Comparison of ENCODE assay signal across 11 cellular contexts in genomic region chr17:63537991-63538692, GRCh38. TPM values are rescaled to one million over a fixed set of nuclear protein-coding genes. Genes with fewer than 3 reads are reported as not detected.
DNase-seq lines count a peak whose midpoint lies in the region; ATAC-seq and TF ChIP-seq lines count a peak whose summit lies in the region.
"Had no signal": no experiment of that assay in that cellular context is flagged by ENCODE, and none has a peak within 500 bp of the region (broad histone marks: within the 10 kb centered on the region; RNA-seq: fewer than 3 reads in every experiment).

No MANE protein-coding gene starts in this region.

- H3K4me3 Mint-ChIP-seq in activated T-cell treated with anti-CD3 and anti-CD28 coated beads, Interleukin-2, amount 50 U/mL, for 24 hours: peak overlapping the region; percentile 36
- H3K4me3 Mint-ChIP-seq in activated CD8-positive, alpha-beta T cell treated with anti-CD3 and anti-CD28 coated beads for 36 hours: no peak overlapping the region

- no TSS peak for BruUV-seq in A673 (replicated peaks; lab: Mats Ljungman, UMichigan)

- peak; percentile 73 for ATAC-seq in activated CD8-positive, alpha-beta T cell treated with anti-CD3 and anti-CD28 coated beads for 36 hours
- peak; percentile 21 for ATAC-seq in stimulated activated naive CD8-positive, alpha-beta T cell treated with anti-CD3 and anti-CD28 coated beads, Interleukin-15, Interleukin-2, amounts not matched to agents 100 U/mL and 50 U/mL, for 24 hours
- ATAC-seq in HG03025 (IDR thresholded peaks at IDR 0.05; ENCODE audit: low FRiP score, unreplicated experiment): no peak

- H3K27ac Mint-ChIP-seq in activated T-cell treated with anti-CD3 and anti-CD28 coated beads, Interleukin-2, amount 50 U/mL, for 24 hours: no peak overlapping the region
- H3K27ac Mint-ChIP-seq in activated CD8-positive, alpha-beta T cell treated with anti-CD3 and anti-CD28 coated beads for 36 hours: no peak overlapping the region

- peak overlapping the region; percentile 8 for H3K4me3 ChIP-seq in iPS-11a (ENCODE audit: low read depth, low read length)
- H3K4me3 ChIP-seq in A673 (ENCODE audit: low read depth, low read length, poor library complexity, severe bottlenecking): no peak overlapping the region
- H3K4me3 ChIP-seq: lung had no signal

- DNase-seq in activated T-cell treated with anti-CD3 and anti-CD28 coated beads, Interleukin-2, amount 50 U/mL, for 24 hours: peak; percentile 45
- DNase-seq in activated T-cell treated with anti-CD3 and anti-CD28 coated beads, Interleukin-2, amount 50 U/mL, for 1 hour: no peak
- DNase-seq in activated CD8-positive, alpha-beta T cell treated with anti-CD3 and anti-CD28 coated beads for 36 hours: peak; percentile 61
- DNase-seq in stimulated activated naive CD8-positive, alpha-beta T cell treated with anti-CD3 and anti-CD28 coated beads, Interleukin-15, Interleukin-2, amounts not matched to agents 100 U/mL and 50 U/mL, for 24 hours: peak; percentile 41
- DNase-seq in ACHN (no peak), A673 (ENCODE audit: low spot score) (no peak)
- DNase-seq: effector CD4-positive, alpha-beta T cell had no signal

- intact Hi-C loops in activated CD8-positive, alpha-beta T cell treated with anti-CD3 and anti-CD28 coated beads for 36 hours (cut with micrococcal nuclease): no loop called here
- intact Hi-C loops in A673 (cut with micrococcal nuclease; ENCODE audit: unreplicated experiment): no loop called here

- POLR2A ChIA-PET in activated CD8-positive, alpha-beta T cell treated with anti-CD3 and anti-CD28 coated beads for 36 hours (lab: Charles Lee): no interaction called here
- POLR2A ChIA-PET in A673 (lab: Charles Lee; ENCODE audit: low non-redundant PET): no interaction called here

- no peaks in the 10 kb centered on the region for H3K36me3 Mint-ChIP-seq in activated T-cell treated with anti-CD3 and anti-CD28 coated beads, Interleukin-2, amount 50 U/mL, for 24 hours (ENCODE audit: low read depth)
- H3K36me3 Mint-ChIP-seq in activated CD8-positive, alpha-beta T cell treated with anti-CD3 and anti-CD28 coated beads for 36 hours (ENCODE audit: low read depth): no peaks in the 10 kb centered on the region

- H3K36me3 ChIP-seq in A673 (ENCODE audit: insufficient read depth, low read length, poor library complexity, severe bottlenecking): no peaks in the 10 kb centered on the region

- in situ Hi-C loops in ACHN (cut with HindIII; ENCODE audit: low pct_ligation_motif_present, low pct_unique_long_range_greater_than_20kb, low sequenced_read_pairs): no loop called here

- H3K9me3 Mint-ChIP-seq in activated T-cell treated with anti-CD3 and anti-CD28 coated beads, Interleukin-2, amount 50 U/mL, for 24 hours: no peaks in the 10 kb centered on the region
- H3K9me3 Mint-ChIP-seq in activated CD8-positive, alpha-beta T cell treated with anti-CD3 and anti-CD28 coated beads for 36 hours: no peaks in the 10 kb centered on the region

- peaks cover 36% of the 10 kb centered on the region for H3K27me3 Mint-ChIP-seq in activated T-cell treated with anti-CD3 and anti-CD28 coated beads, Interleukin-2, amount 50 U/mL, for 24 hours
- peaks cover 30% of the 10 kb centered on the region for H3K27me3 Mint-ChIP-seq in activated CD8-positive, alpha-beta T cell treated with anti-CD3 and anti-CD28 coated beads for 36 hours

- H3K4me1 ChIP-seq in A673 (ENCODE audit: insufficient read depth, low read length, poor library complexity, severe bottlenecking): peaks cover 7% of the 10 kb centered on the region

- H3K9me3 ChIP-seq in A673 (ENCODE audit: low read depth, low read length, poor library complexity, severe bottlenecking): no peaks in the 10 kb centered on the region

- no peak for TF ChIP-seq CTCF in activated CD8-positive, alpha-beta T cell treated with anti-CD3 and anti-CD28 coated beads for 36 hours (IDR thresholded peaks at IDR 0.05)
- TF ChIP-seq CTCF in A673 (conservative IDR thresholded peaks at IDR 0.05; ENCODE audit: low read depth, low read length): no peak

- H3K27me3 ChIP-seq in A673 (replicated peaks; ENCODE audit: insufficient read depth, low read depth, low read length, poor library complexity): peaks cover 24% of the 10 kb centered on the region

- H3K4me1 Mint-ChIP-seq in activated T-cell treated with anti-CD3 and anti-CD28 coated beads, Interleukin-2, amount 50 U/mL, for 24 hours (ENCODE audit: low read depth): peaks cover 4% of the 10 kb centered on the region
- peaks cover 3% of the 10 kb centered on the region for H3K4me1 Mint-ChIP-seq in activated CD8-positive, alpha-beta T cell treated with anti-CD3 and anti-CD28 coated beads for 36 hours (ENCODE audit: low read depth)

- CTCF ChIA-PET in activated CD8-positive, alpha-beta T cell treated with anti-CD3 and anti-CD28 coated beads for 36 hours (lab: Charles Lee): interaction anchor here (1.7 kb wide), 1 partner anchor 74 kb away, joined by 4 read pairs; no protein-coding TSS in a partner anchor
- CTCF ChIA-PET in A673 (lab: Charles Lee): no interaction called here

- H3K27ac ChIP-seq in A673 (ENCODE audit: low read depth, low read length, poor library complexity, severe bottlenecking): no peak overlapping the region

RNA-seq across cellular contexts. Expression of gene DCAF7, which starts 12.1 kb away (rescaled TPM):
- total RNA-seq in activated CD8-positive, alpha-beta T cell treated with anti-CD3 and anti-CD28 coated beads for 36 hours: 100 to 1,000 TPM; 104 to 105 TPM
- 116 and 138 TPM in 2 replicates for total RNA-seq in A673 (2021)

RNA-seq across cellular contexts. Expression of gene KCNH6, which starts 15.0 kb away (rescaled TPM):
- not detected for total RNA-seq in activated CD8-positive, alpha-beta T cell treated with anti-CD3 and anti-CD28 coated beads for 36 hours
- total RNA-seq in A673 (2021): not detected in 2 replicates
- total RNA-seq: OCI-LY7 had no signal

Comparison
In these comparisons a context has a peak if more than half of its experiments do, and no peak if none do; other contexts are left out.
1. DNase-seq: peak in activated T-cell treated with anti-CD3 and anti-CD28 coated beads, Interleukin-2, amount 50 U/mL, for 24 hours (single experiment), activated CD8-positive, alpha-beta T cell treated with anti-CD3 and anti-CD28 coated beads for 36 hours (single experiment) and stimulated activated naive CD8-positive, alpha-beta T cell treated with anti-CD3 and anti-CD28 coated beads, Interleukin-15, Interleukin-2, amounts not matched to agents 100 U/mL and 50 U/mL, for 24 hours (single experiment); none in activated T-cell treated with anti-CD3 and anti-CD28 coated beads, Interleukin-2, amount 50 U/mL, for 1 hour (single experiment), ACHN (single experiment) and A673 (single experiment).